ENCODE assay signal across 24 cellular contexts in genomic region chr11:106001304-106002012, GRCh38. TPM values are rescaled to one million over a fixed set of nuclear protein-coding genes. Genes with fewer than 3 reads are reported as not detected.
DNase-seq lines count a peak whose midpoint lies in the region; ATAC-seq, FAIRE-seq and TF ChIP-seq lines count a peak whose summit lies in the region.
"Had no signal": no experiment of that assay in that cellular context is flagged by ENCODE, and none has a peak within 500 bp of the region (broad histone marks: within the 10 kb centered on the region; RNA-seq: fewer than 3 reads in every experiment).

No MANE protein-coding gene starts in this region.

- no peak overlapping the region; the same call in 1 of the 2 replicates for H3K27ac ChIP-seq in GM12878 (ENCODE audit: control insufficient read depth, insufficient read depth)
- H3K27ac ChIP-seq in neural progenitor cell = no peak overlapping the region
- H3K27ac ChIP-seq: A549, gastrocnemius medialis, prostate gland, SJCRH30 had no signal

- H3K27me3 ChIP-seq in GM12878 (replicated peaks in 1 of 2; ENCODE audit: control insufficient read depth in 2 of 2, insufficient read depth in 2 of 2, low read length in 1 of 2) (no peaks in the 10 kb centered on the region), neural progenitor cell (no peaks in the 10 kb centered on the region)
- H3K27me3 ChIP-seq: gastrocnemius medialis, SJCRH30 had no signal

- H3K36me3 ChIP-seq in GM12878 (ENCODE audit: control insufficient read depth in 2 of 2, insufficient read depth in 2 of 2, low read length in 1 of 2) = peaks cover 0 to 6% of the 10 kb centered on the region in 2 experiments; a peak in 2 of 4 replicates
- peaks cover 7% of the 10 kb centered on the region for H3K36me3 ChIP-seq in neural progenitor cell
- H3K36me3 ChIP-seq: prostate gland had no signal

- H3K9me3 ChIP-seq in GM12878 (replicated peaks; ENCODE audit: control insufficient read depth, insufficient read depth, low read length) (peaks cover 2% of the 10 kb centered on the region; the same call in 2 of the 3 replicates), neural progenitor cell (ENCODE audit: low read depth) (no peaks in the 10 kb centered on the region)
- H3K9me3 ChIP-seq: gastrocnemius medialis, prostate gland, SJCRH30 had no signal

- DNase-seq in ELR (ENCODE audit: low read depth) (peak; percentile 6), GM12878 (ENCODE audit: low read depth, low spot score) (no peak), HuH-7 (ENCODE audit: low spot score) (no peak), DMS79 treated with DMSO at 0.1 percent for 48 hours (lab: John Stamatoyannopoulos, UW) (no peak), occipital lobe (lab: John Stamatoyannopoulos, UW) (no peak), neural progenitor cell (ENCODE audit: low spot score) (no peak)
- DNase-seq: activated naive CD4-positive, alpha-beta T cell treated with anti-CD3 and anti-CD28 coated beads, Interleukin-2, amount 10 ng/mL, durations not matched to agents 7 days and 5 days; aorta; gastrocnemius medialis; H7; hippocampal formation; midbrain; NCI-H1417; NCI-H446 treated with DMSO at 0.1 percent for 48 hours; SJCRH30; T-cell had no signal

- H3K4me1 Mint-ChIP-seq in neural progenitor cell = no peaks in the 10 kb centered on the region
- H3K4me1 Mint-ChIP-seq: activated naive CD4-positive, alpha-beta T cell treated with anti-CD3 and anti-CD28 coated beads, Interleukin-2, amount 10 ng/mL, durations not matched to agents 7 days and 5 days had no signal

- H3K4me2 ChIP-seq in GM12878 (ENCODE audit: control insufficient read depth, insufficient read depth) (no peak overlapping the region), neural progenitor cell (no peak overlapping the region)
- H3K4me2 ChIP-seq: A549 had no signal

- H3K27ac Mint-ChIP-seq in neural progenitor cell = no peak overlapping the region
- H3K27ac Mint-ChIP-seq: activated naive CD4-positive, alpha-beta T cell treated with anti-CD3 and anti-CD28 coated beads, Interleukin-2, amount 10 ng/mL, durations not matched to agents 7 days and 5 days; B cell; T-cell had no signal

- CTCF ChIA-PET in GM12878 (lab: Yijun Ruan, JAX) = interaction anchor here (1.0 kb wide), 1 partner anchor 12 kb away, joined by 3 read pairs; no protein-coding TSS in a partner anchor

- no peak for FAIRE-seq in GM12878 (lab: Jason Lieb, UNC)
- FAIRE-seq: A549, islet of Langerhans, TTC549 had no signal

- H3K4me1 ChIP-seq in GM12878 (ENCODE audit: control insufficient read depth, insufficient read depth, low read length) = no peaks in the 10 kb centered on the region
- H3K4me1 ChIP-seq in neural progenitor cell = no peaks in the 10 kb centered on the region
- H3K4me1 ChIP-seq: A549, gastrocnemius medialis, prostate gland, SJCRH30 had no signal

- no peak for TF ChIP-seq POLR2A in GM12878 (IDR thresholded peaks at IDR 0.05; ENCODE audit: low read depth, low read length)

- H3K27me3 Mint-ChIP-seq in neural progenitor cell (ENCODE audit: insufficient read depth, low read depth) = no peaks in the 10 kb centered on the region
- H3K27me3 Mint-ChIP-seq: activated naive CD4-positive, alpha-beta T cell treated with anti-CD3 and anti-CD28 coated beads, Interleukin-2, amount 10 ng/mL, durations not matched to agents 7 days and 5 days; B cell; T-cell had no signal

- no peak overlapping the region for H3K9ac ChIP-seq in GM12878 (ENCODE audit: control insufficient read depth, insufficient read depth, low read length)
- H3K9ac ChIP-seq in neural progenitor cell = no peak overlapping the region

- TF ChIP-seq CTCF in GM12878 (IDR thresholded peaks at IDR 0.05 in 2 of 3, conservative IDR thresholded peaks at IDR 0.05 in 1 of 3; ENCODE audit: control insufficient read depth in 2 of 3, extremely low read depth in 1 of 3, insufficient read depth in 1 of 3, low read depth in 3 of 3, low read length in 3 of 3) (no peak), neural progenitor cell (IDR thresholded peaks at IDR 0.05) (no peak)

- SMC1A ChIA-PET in GM12878 (lab: Charles Lee; ENCODE audit: uncharacterized antibody, unreplicated experiment) = interaction anchor here (1.0 kb wide), 1 partner anchor 11 kb away, joined by 3 read pairs; no protein-coding TSS in a partner anchor

- H3K4me3 Mint-ChIP-seq in neural progenitor cell = no peak overlapping the region
- H3K4me3 Mint-ChIP-seq: activated naive CD4-positive, alpha-beta T cell treated with anti-CD3 and anti-CD28 coated beads, Interleukin-2, amount 10 ng/mL, durations not matched to agents 7 days and 5 days; B cell; T-cell had no signal

- H4K20me1 ChIP-seq in GM12878 (ENCODE audit: control insufficient read depth, insufficient read depth) (no peaks in the 10 kb centered on the region), neural progenitor cell (ENCODE audit: low read depth) (peaks cover 4% of the 10 kb centered on the region)

- no peaks in the 10 kb centered on the region for H3F3A ChIP-seq in neural progenitor cell (ENCODE audit: low read depth)

- TF ChIP-seq EP300 in GM12878 (IDR thresholded peaks at IDR 0.05; ENCODE audit: borderline replicate concordance in 1 of 2, control insufficient read depth in 1 of 2, low read depth in 2 of 2, low read length in 2 of 2) = no peak

- RAD21 ChIA-PET in GM12878 (lab: Charles Lee; ENCODE audit: unreplicated experiment) = interaction anchor here (0.5 kb wide), 1 partner anchor 76 kb away, joined by 3 read pairs; the partner anchor contains the start of genes AASDHPPT and KBTBD3

- in situ Hi-C loops in GM12878 (cut with MboI) = no loop called here

- peaks cover 18% of the 10 kb centered on the region for H3K9me3 Mint-ChIP-seq in neural progenitor cell

- POLR2A ChIA-PET in GM12878 (lab: Charles Lee) = interaction anchor here (0.6 kb wide), 1 partner anchor 12 kb away, joined by 9 read pairs; no protein-coding TSS in a partner anchor

- no peaks in the 10 kb centered on the region; the same call in 1 of the 2 replicates for H3K79me2 ChIP-seq in GM12878 (ENCODE audit: control insufficient read depth, insufficient read depth, low read length)
- H3K79me2 ChIP-seq in neural progenitor cell (ENCODE audit: low read depth) = peaks cover 11% of the 10 kb centered on the region

- ATAC-seq in GM21367 (IDR thresholded peaks at IDR 0.05; ENCODE audit: unreplicated experiment) = peak; percentile 47
- peak; percentile 65 for ATAC-seq in HG02870 (IDR thresholded peaks at IDR 0.05; ENCODE audit: unreplicated experiment)
- peak; percentile 61 for ATAC-seq in GM12878
- ATAC-seq: A549, gastrocnemius medialis, Panc1, T-cell had no signal

- intact Hi-C loops in GM12878 (cut with micrococcal nuclease; ENCODE audit: unreplicated experiment) = no loop called here

- WGBS in GM12878 (ENCODE audit: insufficient coverage, insufficient replicate concordance, low lambda C conversion rate, missing lambda C conversion rate) = 59% methylated on average over 4 of the region's 4 CpGs

- peaks cover 43% of the 10 kb centered on the region for H3K36me3 Mint-ChIP-seq in neural progenitor cell

- no TSS peak for BruUV-seq in GM12878 (replicated peaks; lab: Mats Ljungman, UMichigan)

- H2AFZ ChIP-seq in GM12878 (ENCODE audit: control insufficient read depth, low read depth, low read length) (no peak overlapping the region), neural progenitor cell (replicated peaks) (no peak overlapping the region)

- TF ChIP-seq RAD21 in GM12878 (IDR thresholded peaks at IDR 0.05; ENCODE audit: insufficient read depth, low read depth, low read length) = no peak

- H3K4me3 ChIP-seq in GM12878 (no peak overlapping the region), neural progenitor cell (no peak overlapping the region)
- H3K4me3 ChIP-seq: A549, gastrocnemius medialis, prostate gland, SJCRH30 had no signal

TF ChIP-seq in GM12878, 131 proteins besides CTCF, POLR2A, EP300 and RAD21 (continues in another document):
- TF ChIP-seq TARDBP (IDR thresholded peaks at IDR 0.05; ENCODE audit: borderline replicate concordance) = no peak
- TF ChIP-seq GATAD2B (conservative IDR thresholded peaks at IDR 0.05; ENCODE audit: low read depth) = no peak
- no peak for TF ChIP-seq RELB (IDR thresholded peaks at IDR 0.05; ENCODE audit: low read depth)
- no peak for TF ChIP-seq FOXM1 (IDR thresholded peaks at IDR 0.05; ENCODE audit: low read depth, low read length)
- no peak for TF ChIP-seq CHD1 (IDR thresholded peaks at IDR 0.05; ENCODE audit: low read depth, low read length)
- no peak for TF ChIP-seq KLF5 (IDR thresholded peaks at IDR 0.05; ENCODE audit: partially characterized antibody)

RNA-seq across cellular contexts. Expression of gene MSANTD4, which starts 20.6 kb away (rescaled TPM):
- 40.4 and 42.3 TPM in 2 replicates for total RNA-seq in GM12878 (2013; cell fraction: nucleolus; rRNA removed)
- 18.1 and 22.9 TPM in 2 replicates for total RNA-seq in GM12878 (2014; rRNA removed)
- total RNA-seq in GM12878 (2014; rRNA removed; fragmentation: Illumina TruSeq; extraction: Trizol) = 23.9 and 26.7 TPM in 2 replicates
- 17.2 and 18.0 TPM in 2 replicates for total RNA-seq in GM12878 (2021)
- polyA plus RNA-seq in GM12878 (2011; ENCODE audit: low read depth) = 5.6 TPM
- polyA plus RNA-seq in GM12878 (2011; rRNA removed) = 17.2 and 23.6 TPM in 2 replicates
- polyA plus RNA-seq in GM12878 (2011; cell fraction: cytosol; rRNA removed) = 5.8 and 6.4 TPM in 2 replicates
- 11.6 and 13.6 TPM in 2 replicates for polyA plus RNA-seq in GM12878 (2011; cell fraction: nucleus; rRNA removed)
- 7.4 and 10.8 TPM in 2 replicates for polyA plus RNA-seq in GM12878 (2012)
- 22.8 and 30.8 TPM in 2 replicates for polyA plus RNA-seq in GM12878 (2014; fragmentation: Illumina TruSeq; extraction: Trizol)
- polyA plus RNA-seq in GM12878 (2014; fragmentation: Nextera tagmentation; extraction: Ambion mirVana) = 1 to 10 TPM; 8.7 to 8.8 TPM
- polyA plus RNA-seq in GM12878 (2014; rRNA removed) = 12.8 and 14.7 TPM in 2 replicates
- polyA plus RNA-seq in GM12878 (2016; fragmentation: Nextera tagmentation; extraction: Ambion mirVana) = 10 to 100 TPM; 14.7 to 14.8 TPM
- polyA minus RNA-seq in GM12878 (2011; rRNA and poly(A)+ RNA removed) = 11.6 and 13.2 TPM in 2 replicates
- 5.2 and 8.0 TPM in 2 replicates for polyA minus RNA-seq in GM12878 (2011; cell fraction: cytosol; rRNA and poly(A)+ RNA removed)
- polyA minus RNA-seq in GM12878 (2011; cell fraction: nucleus; rRNA and poly(A)+ RNA removed) = 16.4 and 20.6 TPM in 2 replicates
- total RNA-seq in occipital lobe = 67.1 TPM
- 27.4 and 40.3 TPM in 2 replicates for total RNA-seq in neural progenitor cell (ENCODE audit: low replicate concordance)
